Comparison of ENCODE assay signal across 8 cellular contexts in genomic region chr3:198079771-198080520, GRCh38.
A peak's percentile ranks its signal among the peaks of the same experiment; 100 is the strongest.
DNase-seq lines count a peak whose midpoint lies in the region; ATAC-seq and TF ChIP-seq lines count a peak whose summit lies in the region.

No MANE protein-coding gene starts in this region.

- peaks cover 17% of the 10 kb centered on the region for H3K4me1 ChIP-seq in CD8-positive, alpha-beta T cell (ENCODE audit: insufficient read depth, low read length)
- no peaks in the 10 kb centered on the region for H3K4me1 ChIP-seq in HAP-1

- peaks cover 8% of the 10 kb centered on the region for H3K27me3 ChIP-seq in CD8-positive, alpha-beta T cell (ENCODE audit: insufficient read depth, low read length)
- peaks cover 18% of the 10 kb centered on the region; the same call in 1 of the 2 replicates for H3K27me3 ChIP-seq in HAP-1 (ENCODE audit: low read depth)

- peaks cover 3% of the 10 kb centered on the region for H3K4me1 Mint-ChIP-seq in CD8-positive, alpha-beta T cell (ENCODE audit: low read depth)

- H3K27me3 Mint-ChIP-seq in CD8-positive, alpha-beta T cell (ENCODE audit: low read depth) = peaks cover 37% of the 10 kb centered on the region

- H3K9me3 ChIP-seq in CD8-positive, alpha-beta T cell (ENCODE audit: low read length) = peaks cover 2% of the 10 kb centered on the region
- H3K9me3 ChIP-seq in HAP-1 = no peaks in the 10 kb centered on the region

- POLR2A ChIA-PET in CD8-positive, alpha-beta T cell (lab: Charles Lee) = interaction anchor here (0.8 to 1.3 kb wide), 2 partner anchors 8 to 129 kb away, joined by 3 to 4 read pairs; no protein-coding TSS in a partner anchor

- H3K27ac ChIP-seq in CD8-positive, alpha-beta T cell (ENCODE audit: low read depth, low read length) = no peak overlapping the region

- no peak for TF ChIP-seq CTCF in CD8-positive, alpha-beta T cell (IDR thresholded peaks at IDR 0.05)
- TF ChIP-seq CTCF in astrocyte of the spinal cord (IDR thresholded peaks at IDR 0.05; ENCODE audit: low read depth, low read length) = no peak

- H3K27ac Mint-ChIP-seq in CD8-positive, alpha-beta T cell = no peak overlapping the region

- ATAC-seq in CD8-positive, alpha-beta T cell = peak; percentile 43

- CTCF ChIA-PET in CD8-positive, alpha-beta T cell (lab: Charles Lee) = interaction anchor here (0.8 to 2.2 kb wide), 16 partner anchors 9 to 174 kb away, joined by 3 to 11 read pairs (median 5); no protein-coding TSS in a partner anchor

- peaks cover 4% of the 10 kb centered on the region for H3K9me3 Mint-ChIP-seq in CD8-positive, alpha-beta T cell

- peak overlapping the region; percentile 82 for H3K4me3 ChIP-seq in CD8-positive, alpha-beta T cell (ENCODE audit: low read depth, low read length)
- H3K4me3 ChIP-seq in HAP-1 = peak overlapping the region; percentile 62
- H3K4me3 ChIP-seq in astrocyte of the spinal cord (ENCODE audit: low read depth, low read length) = peak overlapping the region; percentile 28

- in situ Hi-C loops in HAP-1 (cut with MboI; ENCODE audit: low sequenced_read_pairs) = no loop called here
- in situ Hi-C loops in astrocyte of the spinal cord (cut with HindIII; ENCODE audit: low sequenced_read_pairs) = no loop called here

- intact Hi-C loops in CD8-positive, alpha-beta T cell (cut with DNase I, micrococcal nuclease) = loop anchor here (2.0 to 10.0 kb wide), 3 partner anchors 118 to 175 kb away; partner anchors contain the start of gene LMLN (in 2 of the 2)

- peak in 5 of 7 experiments; percentile 11 to 37 (median 28) for DNase-seq in CD8-positive, alpha-beta T cell
- DNase-seq in HAP-1 (ENCODE audit: low spot score in 2 of 2) (peak; percentile 32 to 45), RPMI7951 (ENCODE audit: low read depth) (peak; percentile 18), astrocyte of the spinal cord (ENCODE audit: low read depth, low spot score) (no peak), iPS-NIHi11 (ENCODE audit: low spot score) (peak; percentile 14), NCI-H187 treated with DMSO at 0.1 percent for 48 hours (lab: John Stamatoyannopoulos, UW) (no peak), DMS153 treated with DMSO at 0.1 percent for 48 hours (lab: John Stamatoyannopoulos, UW; ENCODE audit: unreplicated experiment) (no peak)
- peak; percentile 38 to 46 for DNase-seq in stimulated activated CD4-positive, alpha-beta T cell treated with anti-CD3 and anti-CD28 coated beads, Interleukin-1b, Interleukin-23, amount 100 ng/mL, for 4 hours (ENCODE audit: low read depth in 2 of 2)

- H3K36me3 Mint-ChIP-seq in CD8-positive, alpha-beta T cell = no peaks in the 10 kb centered on the region

- H3K4me3 Mint-ChIP-seq in CD8-positive, alpha-beta T cell = peak overlapping the region; percentile 83

- no peaks in the 10 kb centered on the region for H3K36me3 ChIP-seq in CD8-positive, alpha-beta T cell (ENCODE audit: insufficient read depth, low read length)
- H3K36me3 ChIP-seq in HAP-1 (replicated peaks) = no peaks in the 10 kb centered on the region

Comparison
In these comparisons a context has a peak if more than half of its experiments do, and no peak if none do; other contexts are left out.
1. DNase-seq: peak in CD8-positive, alpha-beta T cell (5 of 7), HAP-1 (2 of 2), RPMI7951 (single experiment), iPS-NIHi11 (single experiment) and stimulated activated CD4-positive, alpha-beta T cell treated with anti-CD3 and anti-CD28 coated beads, Interleukin-1b, Interleukin-23, amount 100 ng/mL, for 4 hours (2 of 2); none in astrocyte of the spinal cord (single experiment), NCI-H187 treated with DMSO at 0.1 percent for 48 hours (single experiment) and DMS153 treated with DMSO at 0.1 percent for 48 hours (single experiment).
2. H3K4me3 ChIP-seq: peak in every context shown above with its lines; median percentile 82 in CD8-positive, alpha-beta T cell; 62 in HAP-1; 28 in astrocyte of the spinal cord.